1 cellular context compared by ENCODE assay signal in genomic region chr3:57018246-57018645, GRCh38.
TF ChIP-seq lines count a peak whose summit lies in the region.

No MANE protein-coding gene starts in this region.

TF ChIP-seq in HCT116, 20 proteins besides CTCF, POLR2A, EP300 and RAD21 (continued from another document):
- no peak for TF ChIP-seq REST (IDR thresholded peaks at IDR 0.05; ENCODE audit: low read depth)
- TF ChIP-seq ATF3 (IDR thresholded peaks at IDR 0.05): no peak
- TF ChIP-seq EGR1 (IDR thresholded peaks at IDR 0.05; ENCODE audit: low read depth): no peak
- TF ChIP-seq TCF7L2 (IDR thresholded peaks at IDR 0.05; ENCODE audit: borderline replicate concordance, extremely low read depth, insufficient read depth, insufficient read length): no peak
- TF ChIP-seq FOSL1 (IDR thresholded peaks at IDR 0.05; ENCODE audit: low read depth): no peak
- no peak for TF ChIP-seq SP1 (IDR thresholded peaks at IDR 0.05; ENCODE audit: low read depth)
- no peak for TF ChIP-seq YY1 (IDR thresholded peaks at IDR 0.05; ENCODE audit: extremely low read depth, insufficient replicate concordance, low read depth, low read length)
- TF ChIP-seq CBX3 (IDR thresholded peaks at IDR 0.05; ENCODE audit: low read depth): no peak
- no peak for TF ChIP-seq POLR2AphosphoS5 (IDR thresholded peaks at IDR 0.05; ENCODE audit: low read depth, low read length)
- no peak for TF ChIP-seq JUND (IDR thresholded peaks at IDR 0.05)
- no peak for TF ChIP-seq ELF1 (IDR thresholded peaks at IDR 0.05; ENCODE audit: borderline replicate concordance, low read depth)
TF ChIP-seq in HCT116: peak in this region for 0.
